In the genomic region with DNA sequence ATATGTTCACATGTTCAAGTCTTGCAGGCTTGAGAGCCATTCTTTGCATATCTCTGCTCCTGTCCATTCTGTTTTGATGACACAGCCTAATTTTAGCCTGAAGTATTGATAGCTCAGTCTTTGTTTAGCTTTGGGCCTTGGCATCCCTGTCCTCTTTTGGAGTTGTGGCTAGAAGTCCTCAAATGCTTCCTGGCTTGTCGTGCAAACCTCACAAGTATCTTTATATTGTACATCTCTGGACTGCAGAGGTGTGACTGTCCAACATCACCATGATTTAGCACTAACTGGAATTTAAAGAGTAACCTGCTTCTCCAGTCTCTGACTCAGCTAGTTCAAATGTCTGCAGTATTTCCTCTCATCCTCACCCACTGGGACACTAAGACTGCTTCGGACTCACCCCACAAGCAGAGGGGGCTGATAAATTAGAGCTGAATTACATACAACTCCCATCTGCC, we compare ENCODE assay signal across 15 cellular contexts. TPM values are rescaled to one million over a fixed set of nuclear protein-coding genes. Genes with fewer than 3 reads are reported as not detected.
DNase-seq lines count a peak whose midpoint lies in the region; ATAC-seq, FAIRE-seq and TF ChIP-seq lines count a peak whose summit lies in the region.
"Had no signal": no experiment of that assay in that cellular context is flagged by ENCODE, and none has a peak within 500 bp of the region (broad histone marks: within the 10 kb centered on the region; RNA-seq: fewer than 3 reads in every experiment).

No MANE protein-coding gene starts in this region.

- H3K9me3 Mint-ChIP-seq in activated T-cell treated with anti-CD3 and anti-CD28 coated beads, Interleukin-2, amount 50 U/mL, for 4 hours = peaks cover 30% of the 10 kb centered on the region

- H3K36me3 ChIP-seq in Panc1 (ENCODE audit: control insufficient read depth, insufficient read depth, low read length) (no peaks in the 10 kb centered on the region), left ventricle myocardium inferior (peaks cover 7% of the 10 kb centered on the region), pancreas (no peaks in the 10 kb centered on the region)

- intact Hi-C loops in Panc1 (cut with micrococcal nuclease; ENCODE audit: unreplicated experiment) = no loop called here
- intact Hi-C loops in left ventricle myocardium inferior (cut with micrococcal nuclease) = no loop called here
- intact Hi-C loops in pancreas (cut with DNase I) = no loop called here

- no peak for TF ChIP-seq POLR2A in A549 (IDR thresholded peaks at IDR 0.05; ENCODE audit: low read length)

- POLR2A ChIA-PET in A549 (lab: Yijun Ruan, JAX) = interaction anchor here (0.6 to 2.8 kb wide), 5 partner anchors 10 to 35 kb away, joined by 3 to 37 read pairs (median 4); a partner anchor contains a TSS
- POLR2A ChIA-PET in Panc1 (lab: Charles Lee) = no interaction called here

- no peaks in the 10 kb centered on the region for H3K4me1 Mint-ChIP-seq in activated T-cell treated with anti-CD3 and anti-CD28 coated beads, Interleukin-2, amount 50 U/mL, for 4 hours (ENCODE audit: low read depth)
- H3K4me1 Mint-ChIP-seq: activated naive CD4-positive, alpha-beta T cell treated with anti-CD3 and anti-CD28 coated beads, Interleukin-2, amount 50 U/mL, for 24 hours had no signal

- BruUV-seq in Panc1 (replicated peaks; lab: Mats Ljungman, UMichigan) = no TSS peak

- TF ChIP-seq RAD21 in A549 (conservative IDR thresholded peaks at IDR 0.05 in 1 of 2, IDR thresholded peaks at IDR 0.05 in 1 of 2) = no peak

- no peaks in the 10 kb centered on the region for H3K27me3 ChIP-seq in Panc1 (ENCODE audit: control insufficient read depth, insufficient read depth, low read length)
- H3K27me3 ChIP-seq in left ventricle myocardium inferior (ENCODE audit: low read depth) = no peaks in the 10 kb centered on the region
- no peaks in the 10 kb centered on the region for H3K27me3 ChIP-seq in pancreas
- H3K27me3 ChIP-seq: dorsolateral prefrontal cortex, gastroesophageal sphincter had no signal

- H3K9me3 ChIP-seq in A549 (0 out of 3 replicates have a peak, but pooled peaks cover 6% of the 10 kb centered on the region), Panc1 (ENCODE audit: control insufficient read depth, insufficient read depth, low read depth, low read length) (0 out of 2 replicates have a peak, but pooled peaks cover 4% of the 10 kb centered on the region), left ventricle myocardium inferior (replicated peaks) (peaks cover 33% of the 10 kb centered on the region), pancreas (no peaks in the 10 kb centered on the region)

- 6% methylated on average over 2 of the region's 2 CpGs for WGBS in A549 (ENCODE audit: missing lambda C conversion rate)
- 67 to 72% methylated on average over 2 of the region's 2 CpGs for WGBS in pancreas, 2 donors

- H3K4me3 Mint-ChIP-seq in activated T-cell treated with anti-CD3 and anti-CD28 coated beads, Interleukin-2, amount 50 U/mL, for 4 hours = no peak overlapping the region
- H3K4me3 Mint-ChIP-seq: activated naive CD4-positive, alpha-beta T cell treated with anti-CD3 and anti-CD28 coated beads, Interleukin-2, amount 50 U/mL, for 24 hours had no signal

- DNase-seq in A549 (ENCODE audit: low read depth in 1 of 2, low spot score in 1 of 2) (peak; percentile 48 to 85), Panc1 (ENCODE audit: low read depth, low spot score) (no peak), left ventricle myocardium inferior (no peak), pancreas (no peak), dermis blood vessel endothelial cell (no peak)
- DNase-seq in activated T-cell treated with anti-CD3 and anti-CD28 coated beads, Interleukin-2, amount 50 U/mL, for 4 hours = no peak
- DNase-seq: DND-41; dorsolateral prefrontal cortex; stimulated activated CD4-positive, alpha-beta T cell treated with anti-CD3 and anti-CD28 coated beads, Interleukin-4, amount 100 ng/mL, for 4 hours; substantia nigra had no signal

- no peaks in the 10 kb centered on the region for H3K27me3 Mint-ChIP-seq in activated T-cell treated with anti-CD3 and anti-CD28 coated beads, Interleukin-2, amount 50 U/mL, for 4 hours (ENCODE audit: low read depth)
- H3K27me3 Mint-ChIP-seq: activated naive CD4-positive, alpha-beta T cell treated with anti-CD3 and anti-CD28 coated beads, Interleukin-2, amount 50 U/mL, for 24 hours had no signal

- H3K4me1 ChIP-seq in A549 (peaks cover 34% of the 10 kb centered on the region), Panc1 (ENCODE audit: control insufficient read depth, insufficient read depth, low read length) (no peaks in the 10 kb centered on the region), left ventricle myocardium inferior (peaks cover 5% of the 10 kb centered on the region), pancreas (no peaks in the 10 kb centered on the region)
- H3K4me1 ChIP-seq: gastroesophageal sphincter, parathyroid adenoma had no signal

- TF ChIP-seq CTCF in A549 (IDR thresholded peaks at IDR 0.05) (no peak), Panc1 (IDR thresholded peaks at IDR 0.05) (no peak), left ventricle myocardium inferior (IDR thresholded peaks at IDR 0.05; ENCODE audit: borderline replicate concordance) (no peak), pancreas (IDR thresholded peaks at IDR 0.05) (no peak)

- FAIRE-seq in A549 (lab: Jason Lieb, UNC) (no peak), pancreas (lab: Jason Lieb, UNC) (no peak)
- FAIRE-seq: GM18507 had no signal

- CTCF ChIA-PET in A549 (lab: Yijun Ruan, JAX) (interaction anchor here (1.0 to 3.7 kb wide), 9 partner anchors 8 to 116 kb away, joined by 3 to 34 read pairs (median 6); a partner anchor contains a TSS), Panc1 (lab: Charles Lee) (no interaction called here)

- peak; percentile 91 to 93 for ATAC-seq in A549
- ATAC-seq in Panc1 = peak; percentile 48; the same call in 1 of the 2 replicates
- ATAC-seq in pancreas = no peak
- ATAC-seq in activated T-cell treated with anti-CD3 and anti-CD28 coated beads, Interleukin-2, amount 50 U/mL, for 4 hours = no peak
- ATAC-seq: gastroesophageal sphincter, left lobe of liver had no signal

- in situ Hi-C loops in Panc1 (cut with HindIII; ENCODE audit: low pct_unique_long_range_greater_than_20kb, low sequenced_read_pairs) = no loop called here

- H3K36me3 Mint-ChIP-seq in activated T-cell treated with anti-CD3 and anti-CD28 coated beads, Interleukin-2, amount 50 U/mL, for 4 hours (ENCODE audit: insufficient read depth) = peaks cover 6% of the 10 kb centered on the region

- H3K4me3 ChIP-seq in A549 = no peak overlapping the region
- no peak overlapping the region for H3K4me3 ChIP-seq in Panc1 (ENCODE audit: low read depth in 2 of 2, low read length in 2 of 2)
- H3K4me3 ChIP-seq in left ventricle myocardium inferior = no peak overlapping the region
- H3K4me3 ChIP-seq in pancreas = no peak overlapping the region
- H3K4me3 ChIP-seq: dorsolateral prefrontal cortex, gastroesophageal sphincter had no signal

- peak overlapping the region; percentile 69 to 85 for H3K27ac ChIP-seq in A549
- no peak overlapping the region for H3K27ac ChIP-seq in Panc1 (ENCODE audit: low read length)
- peak overlapping the region; percentile 65 for H3K27ac ChIP-seq in left ventricle myocardium inferior (replicated peaks)
- no peak overlapping the region for H3K27ac ChIP-seq in pancreas
- H3K27ac ChIP-seq: gastroesophageal sphincter, parathyroid adenoma had no signal

- peak in 1 of 2 experiments; percentile 27; a peak in 1 of 5 replicates for TF ChIP-seq EP300 in A549 (IDR thresholded peaks at IDR 0.05)

- H3K4me2 ChIP-seq in A549 = peak overlapping the region; percentile 53

RNA-seq across cellular contexts. Expression of a gene that starts 11.7 kb away (rescaled TPM):
- polyA plus RNA-seq in A549 (2011; rRNA removed) (2.0 and 2.3 TPM in 2 replicates), A549 (2017; fragmentation: RNase III; extraction: RNeasy Plus Mini Kit Qiagen cat#74134 plus additional on column Dnase treatment) (1.2 to 1.6 TPM (median 1.6 TPM) in 3 replicates), pancreas (under 1 TPM; 0.53 to 0.63 TPM)
- polyA plus RNA-seq in A549 (2012; cell fraction: cytosol; rRNA removed) = 0.75 and 0.80 TPM in 2 replicates
- polyA plus RNA-seq in A549 (2012; cell fraction: nucleus; rRNA removed) = 0.44 and 0.56 TPM in 2 replicates
- polyA minus RNA-seq in A549 (2011; rRNA and poly(A)+ RNA removed) = 0.37 TPM in 1 of 2 replicates, not detected in the other
- total RNA-seq in Panc1 (2021; ENCODE audit: unreplicated experiment) (1.3 TPM), left ventricle myocardium inferior (0.74 TPM), pancreas (under 1 TPM; 0.16 to 0.52 (median 0.38) TPM), dermis blood vessel endothelial cell (0.23 and 1.7 TPM in 2 replicates)
- 0.86 TPM for polyA plus RNA-seq in Panc1 (2012; ENCODE audit: insufficient read length)
- total RNA-seq in activated T-cell treated with anti-CD3 and anti-CD28 coated beads, Interleukin-2, amount 50 U/mL, for 4 hours = not detected

RNA-seq across cellular contexts. Expression of a gene that starts 11.8 kb away (rescaled TPM):
- polyA plus RNA-seq in A549 (2011; rRNA removed) = 7.6 and 8.2 TPM in 2 replicates
- 1.0 and 1.6 TPM in 2 replicates for polyA plus RNA-seq in A549 (2012; cell fraction: cytosol; rRNA removed)
- polyA plus RNA-seq in A549 (2012; cell fraction: nucleus; rRNA removed) = 1.2 and 1.5 TPM in 2 replicates
- polyA plus RNA-seq in A549 (2017; fragmentation: RNase III; extraction: RNeasy Plus Mini Kit Qiagen cat#74134 plus additional on column Dnase treatment) = 3.0 to 4.9 TPM (median 3.8 TPM) in 3 replicates
- 1.0 and 1.7 TPM in 2 replicates for polyA minus RNA-seq in A549 (2011; rRNA and poly(A)+ RNA removed)
- 23.0 TPM for total RNA-seq in Panc1 (2021; ENCODE audit: unreplicated experiment)
- 8.6 TPM for polyA plus RNA-seq in Panc1 (2012; ENCODE audit: insufficient read length)
- 29.6 TPM for total RNA-seq in left ventricle myocardium inferior
- 10 to 100 TPM in 1 of 6 donors, 1 to 10 TPM in 5; 5.8 to 13.8 (median 8.2) TPM for total RNA-seq in pancreas
- polyA plus RNA-seq in pancreas = 10 to 100 TPM; 16.2 to 31.4 TPM
- 1 to 10 TPM; 2.4 to 3.1 (median 2.9) TPM for total RNA-seq in activated T-cell treated with anti-CD3 and anti-CD28 coated beads, Interleukin-2, amount 50 U/mL, for 4 hours
- total RNA-seq in dermis blood vessel endothelial cell = 5.2 and 11.6 TPM in 2 replicates

RNA-seq across cellular contexts. Expression of a gene that starts 26.8 kb away (rescaled TPM):
- polyA plus RNA-seq in A549 (2011; rRNA removed) = 93.7 and 99.1 TPM in 2 replicates
- polyA plus RNA-seq in A549 (2012; cell fraction: cytosol; rRNA removed) = 150 and 186 TPM in 2 replicates
- polyA plus RNA-seq in A549 (2012; cell fraction: nucleus; rRNA removed) = 347 and 392 TPM in 2 replicates
- polyA plus RNA-seq in A549 (2017; fragmentation: RNase III; extraction: RNeasy Plus Mini Kit Qiagen cat#74134 plus additional on column Dnase treatment) = 173 to 183 TPM (median 173 TPM) in 3 replicates
- polyA minus RNA-seq in A549 (2011; rRNA and poly(A)+ RNA removed) = 64.4 and 101 TPM in 2 replicates
- total RNA-seq in Panc1 (2021; ENCODE audit: unreplicated experiment) = 51.3 TPM
- polyA plus RNA-seq in Panc1 (2012; ENCODE audit: insufficient read length) = 66.9 TPM
- 7.5 TPM for total RNA-seq in left ventricle myocardium inferior
- 10 to 100 TPM; 17.0 to 30.2 (median 21.6) TPM for total RNA-seq in pancreas
- polyA plus RNA-seq in pancreas = 10 to 100 TPM; 39.8 to 43.0 TPM
- total RNA-seq in activated T-cell treated with anti-CD3 and anti-CD28 coated beads, Interleukin-2, amount 50 U/mL, for 4 hours = 1 to 10 TPM in 1 of 3 donors, under 1 TPM in 2; 0.45 to 1.1 (median 0.56) TPM
- 63.2 and 88.3 TPM in 2 replicates for total RNA-seq in dermis blood vessel endothelial cell

RNA-seq across cellular contexts. Expression of a gene that starts 35.3 kb away (rescaled TPM):
- 296 and 315 TPM in 2 replicates for polyA plus RNA-seq in A549 (2011; rRNA removed)
- 133 and 171 TPM in 2 replicates for polyA plus RNA-seq in A549 (2012; cell fraction: cytosol; rRNA removed)
- polyA plus RNA-seq in A549 (2012; cell fraction: nucleus; rRNA removed) = 45.9 and 85.7 TPM in 2 replicates
- 244 to 276 TPM (median 260 TPM) in 3 replicates for polyA plus RNA-seq in A549 (2017; fragmentation: RNase III; extraction: RNeasy Plus Mini Kit Qiagen cat#74134 plus additional on column Dnase treatment)
- 19.5 and 28.0 TPM in 2 replicates for polyA minus RNA-seq in A549 (2011; rRNA and poly(A)+ RNA removed)
- 129 TPM for total RNA-seq in Panc1 (2021; ENCODE audit: unreplicated experiment)
- 100 TPM for polyA plus RNA-seq in Panc1 (2012; ENCODE audit: insufficient read length)
- total RNA-seq in left ventricle myocardium inferior = 59.7 TPM
- 10 to 100 TPM; 16.7 to 35.7 (median 29.2) TPM for total RNA-seq in pancreas
- 10 to 100 TPM; 35.6 to 65.4 TPM for polyA plus RNA-seq in pancreas
- 100 to 1,000 TPM; 146 to 159 (median 147) TPM for total RNA-seq in activated T-cell treated with anti-CD3 and anti-CD28 coated beads, Interleukin-2, amount 50 U/mL, for 4 hours
- total RNA-seq in dermis blood vessel endothelial cell = 113 and 165 TPM in 2 replicates

Comparison
In these comparisons a context has a peak if more than half of its experiments do, and no peak if none do; other contexts are left out.
1. ATAC-seq: peak in A549 (2 of 2) and Panc1 (single experiment); none in pancreas (0 of 4) and activated T-cell treated with anti-CD3 and anti-CD28 coated beads, Interleukin-2, amount 50 U/mL, for 4 hours (0 of 2).
2. DNase-seq: peak in A549 (2 of 2); none in Panc1 (single experiment), left ventricle myocardium inferior (single experiment), pancreas (0 of 6), activated T-cell treated with anti-CD3 and anti-CD28 coated beads, Interleukin-2, amount 50 U/mL, for 4 hours (single experiment) and dermis blood vessel endothelial cell (single experiment).
3. H3K27ac ChIP-seq: peak in A549 (2 of 2) and left ventricle myocardium inferior (single experiment); none in Panc1 (single experiment) and pancreas (0 of 4).